8 cellular contexts compared by ENCODE assay signal in the genomic region with DNA sequence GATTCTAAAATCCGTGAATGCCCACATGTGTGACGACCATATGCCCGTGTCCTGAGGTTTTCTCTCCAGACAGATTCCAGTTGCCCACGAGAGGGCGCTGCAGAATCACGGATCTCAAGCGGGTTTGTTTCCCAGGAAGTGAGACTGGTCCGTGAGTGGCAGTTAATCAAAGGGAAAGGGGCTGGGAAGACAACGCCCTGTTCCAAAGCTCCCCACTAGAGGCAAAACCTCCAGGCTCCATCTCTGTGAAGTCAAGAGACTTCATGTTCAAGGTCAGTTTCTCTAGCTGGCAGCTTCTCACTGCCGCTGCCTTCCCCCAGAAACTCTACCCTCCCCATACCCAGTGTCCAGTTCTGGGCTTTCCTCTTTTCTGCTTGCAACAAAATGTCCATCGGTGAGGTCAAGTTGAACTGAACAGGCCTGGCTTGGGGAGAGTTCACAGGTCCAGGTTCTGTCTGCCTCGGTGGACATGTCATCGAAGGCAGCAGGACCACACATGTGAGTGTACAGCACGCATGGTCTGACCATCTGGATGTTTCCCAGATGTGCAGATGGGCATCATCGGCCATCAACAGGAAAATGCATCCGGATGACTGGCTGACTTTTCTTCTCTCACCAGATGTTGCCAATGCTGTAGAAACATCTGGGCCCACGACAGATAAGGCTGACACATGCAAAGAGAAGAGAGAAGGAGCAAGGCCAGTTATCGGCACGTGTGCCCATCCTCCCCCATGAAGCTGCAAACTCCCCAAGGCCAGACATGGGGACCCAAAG. TPM values are rescaled to one million over a fixed set of nuclear protein-coding genes. Genes with fewer than 3 reads are reported as not detected.
DNase-seq lines count a peak whose midpoint lies in the region; ATAC-seq, FAIRE-seq and TF ChIP-seq lines count a peak whose summit lies in the region.

No MANE protein-coding gene starts in this region.

- peak overlapping the region; percentile 30 for H3K4me2 ChIP-seq in DOHH2 (ENCODE audit: low read length)
- H3K4me2 ChIP-seq in parathyroid adenoma (ENCODE audit: low read length) = no peak overlapping the region

- H3K4me1 ChIP-seq in DOHH2 (ENCODE audit: control insufficient read depth, low read length) (peaks cover 21% of the 10 kb centered on the region), SJSA1 (replicated peaks) (peaks cover 5% of the 10 kb centered on the region), parathyroid adenoma (no peaks in the 10 kb centered on the region), tibial nerve (peaks cover 0 to 9% (median 0%) of the 10 kb centered on the region in 4 donors)

- no peak overlapping the region for H3K9ac ChIP-seq in parathyroid adenoma

- no peak for FAIRE-seq in frontal cortex (lab: Jason Lieb, UNC)

- H3K27me3 ChIP-seq in DOHH2 (ENCODE audit: control insufficient read depth, low read length) (no peaks in the 10 kb centered on the region), SJSA1 (replicated peaks) (no peaks in the 10 kb centered on the region), parathyroid adenoma (ENCODE audit: control insufficient read depth, insufficient read depth, low read length) (no peaks in the 10 kb centered on the region), tibial nerve (peaks cover 0 to 3% of the 10 kb centered on the region in 2 donors)

- no peaks in the 10 kb centered on the region for H3K36me3 ChIP-seq in DOHH2 (ENCODE audit: control insufficient read depth, low read length)
- no peaks in the 10 kb centered on the region for H3K36me3 ChIP-seq in SJSA1
- H3K36me3 ChIP-seq in parathyroid adenoma (ENCODE audit: control insufficient read depth, insufficient read depth, low read length) = no peaks in the 10 kb centered on the region
- no peaks in the 10 kb centered on the region for H3K36me3 ChIP-seq in tibial nerve

- no peaks in the 10 kb centered on the region for H3K79me2 ChIP-seq in DOHH2 (ENCODE audit: control insufficient read depth, low read length)
- H3K79me2 ChIP-seq in parathyroid adenoma = no peaks in the 10 kb centered on the region

- no peaks in the 10 kb centered on the region for H3F3A ChIP-seq in DOHH2 (ENCODE audit: control insufficient read depth, insufficient read depth)

- 44 to 48% methylated on average over 19 of the region's 19 CpGs for WGBS in tibial nerve, 2 donors

- H3K27ac ChIP-seq in DOHH2 (ENCODE audit: low read depth, low read length) (no peak overlapping the region), SJSA1 (no peak overlapping the region), parathyroid adenoma (no peak overlapping the region), tibial nerve (peak overlapping the region in 1 of 4 donors; percentile 14)

- H3K4me3 ChIP-seq in DOHH2 (ENCODE audit: low read length) (no peak overlapping the region), SJSA1 (no peak overlapping the region), parathyroid adenoma (ENCODE audit: low read depth, low read length) (no peak overlapping the region), tibial nerve (peak overlapping the region in 1 of 4 donors; percentile 22)

- H4K20me1 ChIP-seq in DOHH2 (ENCODE audit: control insufficient read depth, insufficient read depth, low read depth, low read length) = peaks cover 3% of the 10 kb centered on the region; the same call in 1 of the 2 replicates

- H3K9me3 ChIP-seq in DOHH2 (ENCODE audit: control insufficient read depth, insufficient read depth, low read length) (no peaks in the 10 kb centered on the region), SJSA1 (replicated peaks) (no peaks in the 10 kb centered on the region), parathyroid adenoma (ENCODE audit: control insufficient read depth, low read length) (no peaks in the 10 kb centered on the region), tibial nerve (no peaks in the 10 kb centered on the region)

- no peaks in the 10 kb centered on the region for H3K9me2 ChIP-seq in DOHH2 (replicated peaks; ENCODE audit: control insufficient read depth, low read length)

- no peak for TF ChIP-seq POLR2A in tibial nerve (IDR thresholded peaks at IDR 0.05)

- peak overlapping the region; percentile 8 for H2AFZ ChIP-seq in parathyroid adenoma

- DNase-seq in MV-4-11 (lab: John Stamatoyannopoulos, UW) (peak; percentile 79), SJSA1 (ENCODE audit: low read depth in 1 of 2, low spot score in 2 of 2) (peak; percentile 82 to 89), frontal cortex (ENCODE audit: low spot score in 2 of 2) (peak; percentile 71 to 87), tibial nerve (ENCODE audit: low spot score in 2 of 2) (peak; percentile 87 to 93)
- DNase-seq in activated effector memory CD4-positive, alpha-beta T cell treated with anti-CD3 and anti-CD28 coated beads, Interleukin-2, amount 50 U/mL, for 16 hours = peak; percentile 87

- TF ChIP-seq CTCF in DOHH2 (IDR thresholded peaks at IDR 0.05; ENCODE audit: low read depth, low read length, poor library complexity, severe bottlenecking) = peak; percentile 85
- TF ChIP-seq CTCF in parathyroid adenoma (IDR thresholded peaks at IDR 0.05) = peak; percentile 76
- peak; percentile 68 to 95 (median 81) for TF ChIP-seq CTCF in tibial nerve (IDR thresholded peaks at IDR 0.05)

- ATAC-seq in HG02884 (IDR thresholded peaks at IDR 0.05; ENCODE audit: unreplicated experiment) = no peak

- TF ChIP-seq EP300 in tibial nerve (IDR thresholded peaks at IDR 0.05) = no peak

RNA-seq across cellular contexts. Expression of a gene that starts 44.9 kb away (rescaled TPM):
- not detected in 2 replicates for total RNA-seq in SJSA1 (2014; rRNA removed; shearing (Covaris generic))
- under 0.01 TPM for total RNA-seq in frontal cortex
- 1 to 10 TPM in 2 of 4 donors, under 1 TPM in 2; 0.21 to 2.7 (median 1.1) TPM for total RNA-seq in tibial nerve
